Comparison of ENCODE assay signal across 18 cellular contexts in genomic region chr13:112231451-112232083, GRCh38.
A peak's percentile ranks its signal among the peaks of the same experiment; 100 is the strongest.
DNase-seq lines count a peak whose midpoint lies in the region; ATAC-seq, FAIRE-seq and TF ChIP-seq lines count a peak whose summit lies in the region.
"Had no signal": no experiment of that assay in that cellular context is flagged by ENCODE, and none has a peak within 500 bp of the region (broad histone marks: within the 10 kb centered on the region; RNA-seq: fewer than 3 reads in every experiment).

No MANE protein-coding gene starts in this region.

- peak overlapping the region; percentile 52 for H3K4me3 Mint-ChIP-seq in neural progenitor cell
- H3K4me3 Mint-ChIP-seq: CD14-positive monocyte; CD4-positive, alpha-beta memory T cell; GM23338 had no signal

- H3K27me3 Mint-ChIP-seq in neural progenitor cell (ENCODE audit: insufficient read depth, low read depth), result peaks cover 12% of the 10 kb centered on the region

- no peak overlapping the region for H3K27ac Mint-ChIP-seq in neural progenitor cell
- H3K27ac Mint-ChIP-seq: CD4-positive, alpha-beta memory T cell; GM23338 had no signal

- H4K20me1 ChIP-seq in HepG2 (ENCODE audit: insufficient read depth, low read length), result no peaks in the 10 kb centered on the region; the same call in 1 of the 2 replicates
- no peaks in the 10 kb centered on the region for H4K20me1 ChIP-seq in neural progenitor cell (ENCODE audit: low read depth)
- H4K20me1 ChIP-seq: BLaER1 had no signal

- intact Hi-C loops in HepG2 (cut with micrococcal nuclease; ENCODE audit: unreplicated experiment) (no loop called here), posterior vena cava (cut with DNase I) (no loop called here), upper lobe of right lung (cut with DNase I) (no loop called here), left cardiac atrium (cut with DNase I) (no loop called here)

- ATAC-seq in HepG2 (no peak), upper lobe of right lung (no peak), left cardiac atrium (no peak)
- ATAC-seq: GM12878, GM23338 had no signal

- no peak overlapping the region for H2AFZ ChIP-seq in HepG2 (ENCODE audit: low read length)
- no peak overlapping the region for H2AFZ ChIP-seq in neural progenitor cell (replicated peaks)
- H2AFZ ChIP-seq: GM23338 had no signal

- H3K36me3 Mint-ChIP-seq in neural progenitor cell, result no peaks in the 10 kb centered on the region
- H3K36me3 Mint-ChIP-seq: CD14-positive monocyte; CD4-positive, alpha-beta memory T cell had no signal

- no peak overlapping the region for H3K27ac ChIP-seq in HepG2 (ENCODE audit: extremely low read length, insufficient read depth, low read length)
- H3K27ac ChIP-seq in neural progenitor cell, result no peak overlapping the region
- H3K27ac ChIP-seq in upper lobe of right lung, result no peak overlapping the region
- H3K27ac ChIP-seq: BLaER1 had no signal

- no peak for TF ChIP-seq POLR2A in HepG2 (IDR thresholded peaks at IDR 0.05; ENCODE audit: insufficient read depth in 1 of 2, low read depth in 2 of 2, low read length in 2 of 2)

- TF ChIP-seq RAD21 in HepG2 (CRISPR knock-in tag; IDR thresholded peaks at IDR 0.05), result no peak

- TF ChIP-seq CTCF in HepG2 (CRISPR knock-in tag; IDR thresholded peaks at IDR 0.05) (no peak), neural progenitor cell (IDR thresholded peaks at IDR 0.05) (no peak), upper lobe of right lung (IDR thresholded peaks at IDR 0.05) (no peak)

- H3K36me3 ChIP-seq in HepG2 (replicated peaks in 1 of 2; ENCODE audit: control insufficient read depth in 1 of 2, insufficient read depth in 2 of 2, low read length in 2 of 2), result no peaks in the 10 kb centered on the region; a peak in 1 of 5 replicates
- no peaks in the 10 kb centered on the region for H3K36me3 ChIP-seq in neural progenitor cell
- H3K36me3 ChIP-seq in upper lobe of right lung, result no peaks in the 10 kb centered on the region
- H3K36me3 ChIP-seq: BLaER1 had no signal

- BruUV-seq in HepG2 (replicated peaks; lab: Mats Ljungman, UMichigan), result no TSS peak

- no peak for FAIRE-seq in HepG2 (lab: Jason Lieb, UNC)
- FAIRE-seq: GM12878, H54 had no signal

- no peak for TF ChIP-seq EP300 in HepG2 (IDR thresholded peaks at IDR 0.05; ENCODE audit: low read depth in 2 of 2, low read length in 2 of 2)
- TF ChIP-seq EP300 in HepG2 (CRISPR knock-in tag; IDR thresholded peaks at IDR 0.05; ENCODE audit: borderline replicate concordance), result no peak

- H3K4me3 ChIP-seq in HepG2 (replicated peaks in 1 of 3; ENCODE audit: insufficient read depth in 1 of 3, low read depth in 2 of 3, low read length in 3 of 3), result no peak overlapping the region
- no peak overlapping the region for H3K4me3 ChIP-seq in neural progenitor cell
- no peak overlapping the region for H3K4me3 ChIP-seq in upper lobe of right lung
- H3K4me3 ChIP-seq: BLaER1, GM12878, GM23338 had no signal

- H3K4me2 ChIP-seq in HepG2 (ENCODE audit: low read depth, low read length), result no peak overlapping the region
- H3K4me2 ChIP-seq in neural progenitor cell, result no peak overlapping the region
- H3K4me2 ChIP-seq: BLaER1, GM23338 had no signal

- H3K27me3 ChIP-seq in HepG2 (ENCODE audit: control insufficient read depth in 1 of 2, insufficient read depth in 2 of 2, low read length in 2 of 2) (peaks cover 5 to 77% of the 10 kb centered on the region in 2 experiments; a peak in 4 of 5 replicates), neural progenitor cell (peaks cover 3% of the 10 kb centered on the region), upper lobe of right lung (no peaks in the 10 kb centered on the region)
- H3K27me3 ChIP-seq: BLaER1 had no signal

- H3K9ac ChIP-seq in HepG2 (ENCODE audit: insufficient read depth, low read depth, low read length), result no peak overlapping the region
- H3K9ac ChIP-seq in neural progenitor cell, result no peak overlapping the region
- H3K9ac ChIP-seq: BLaER1 had no signal

- CTCF ChIA-PET in HepG2 (lab: Yijun Ruan, JAX; ENCODE audit: low intra/inter-chr PET ratio, low total read pairs), result no interaction called here

- H3K9me3 ChIP-seq in HepG2 (ENCODE audit: low read length), result no peaks in the 10 kb centered on the region
- H3K9me3 ChIP-seq in neural progenitor cell (ENCODE audit: low read depth), result no peaks in the 10 kb centered on the region
- no peaks in the 10 kb centered on the region for H3K9me3 ChIP-seq in upper lobe of right lung
- H3K9me3 ChIP-seq: BLaER1 had no signal

- WGBS in HepG2 (ENCODE audit: low lambda C conversion rate), result 38% methylated on average over 20 of the region's 21 CpGs

- H3K79me2 ChIP-seq in HepG2 (ENCODE audit: insufficient read depth, low read length), result no peaks in the 10 kb centered on the region
- no peaks in the 10 kb centered on the region for H3K79me2 ChIP-seq in neural progenitor cell (ENCODE audit: low read depth)

- H3F3A ChIP-seq in neural progenitor cell (ENCODE audit: low read depth), result no peaks in the 10 kb centered on the region

- POLR2A ChIA-PET in HepG2 (lab: Yijun Ruan, JAX), result no interaction called here

- peaks cover 25% of the 10 kb centered on the region for H3K4me1 Mint-ChIP-seq in neural progenitor cell
- H3K4me1 Mint-ChIP-seq: CD14-positive monocyte; CD4-positive, alpha-beta memory T cell had no signal

- peaks cover 19% of the 10 kb centered on the region for H3K9me3 Mint-ChIP-seq in neural progenitor cell
- H3K9me3 Mint-ChIP-seq: GM23338 had no signal

- H3K4me1 ChIP-seq in HepG2 (ENCODE audit: insufficient read depth, low read length) (no peaks in the 10 kb centered on the region), neural progenitor cell (no peaks in the 10 kb centered on the region), upper lobe of right lung (no peaks in the 10 kb centered on the region)
- H3K4me1 ChIP-seq: BLaER1 had no signal

- no peak for DNase-seq in HepG2 (ENCODE audit: low spot score)
- no peak for DNase-seq in neural progenitor cell (ENCODE audit: low spot score)
- DNase-seq in posterior vena cava (ENCODE audit: low spot score), result peak; percentile 44
- peak; percentile 51 for DNase-seq in upper lobe of right lung
- no peak for DNase-seq in left cardiac atrium
- no peak for DNase-seq in middle frontal gyrus (ENCODE audit: extremely low spot score, low spot score)
- DNase-seq in SIG-M5 (lab: John Stamatoyannopoulos, UW), result no peak
- DNase-seq: 8988T; CD4-positive, alpha-beta memory T cell; DMS153; DMS79 treated with DMSO at 0.1 percent for 48 hours; GF-D8; HCEC 1CT had no signal

- in situ Hi-C loops in HepG2 (cut with HindIII; ENCODE audit: extremely low pct_ligation_motif_present, low pct_unique_long_range_greater_than_20kb), result no loop called here

TF ChIP-seq in HepG2, 621 proteins besides CTCF, POLR2A, EP300 and RAD21:
- TF ChIP-seq ATF7 (IDR thresholded peaks at IDR 0.05) (peak; percentile 86), ATF7 (CRISPR knock-in tag; IDR thresholded peaks at IDR 0.05) (no peak), ZC3H4 (CRISPR knock-in tag; IDR thresholded peaks at IDR 0.05; ENCODE audit: borderline replicate concordance) (no peak), CREB1 (IDR thresholded peaks at IDR 0.05) (peak; percentile 74), CREB1 (CRISPR knock-in tag; IDR thresholded peaks at IDR 0.05) (no peak)

Comparison
In these comparisons a context has a peak if more than half of its experiments do, and no peak if none do; other contexts are left out.
1. DNase-seq: peak in posterior vena cava (single experiment) and upper lobe of right lung (single experiment); none in HepG2 (single experiment), neural progenitor cell (single experiment), left cardiac atrium (single experiment), middle frontal gyrus (single experiment) and SIG-M5 (single experiment).